ENCODE assay signal across 15 cellular contexts in the genomic region with DNA sequence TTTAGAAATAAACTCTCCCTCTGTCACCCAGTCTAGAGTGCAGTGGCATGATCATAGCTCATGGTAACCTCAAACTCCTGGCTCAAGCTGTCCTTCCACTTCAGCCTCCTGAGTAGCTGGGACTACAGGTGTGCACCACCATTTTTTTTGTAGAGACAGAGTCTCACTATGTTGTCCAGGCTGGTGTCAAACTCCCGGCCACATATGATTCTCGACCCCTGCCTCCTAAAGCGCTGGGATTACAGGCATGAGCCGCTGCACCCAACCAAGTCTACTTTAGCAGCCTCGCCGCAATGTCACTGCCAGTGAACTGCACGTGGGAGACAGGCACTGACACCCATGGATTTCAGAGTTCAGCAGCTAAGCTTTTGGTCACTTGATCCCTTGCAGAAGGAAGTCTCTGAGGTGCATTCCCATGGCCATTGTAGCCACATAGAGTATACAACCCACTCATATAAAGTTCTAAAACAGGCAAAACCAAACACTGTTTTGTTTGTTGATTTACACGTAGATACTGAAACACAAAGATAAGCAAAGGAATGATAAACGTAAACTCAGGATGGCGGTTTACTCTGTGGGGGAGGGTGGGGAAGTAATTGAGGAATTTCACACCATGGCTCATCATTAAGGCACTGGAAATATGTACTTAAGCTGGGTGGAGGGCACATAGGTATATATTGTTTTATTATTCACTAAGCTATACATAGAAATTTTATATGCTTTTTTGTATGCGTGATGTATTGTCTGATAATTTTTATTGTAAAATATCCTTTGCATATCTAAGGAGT.
A peak's percentile ranks its signal among the peaks of the same experiment; 100 is the strongest.
DNase-seq lines count a peak whose midpoint lies in the region; ATAC-seq and TF ChIP-seq lines count a peak whose summit lies in the region.
"Had no signal": no experiment of that assay in that cellular context is flagged by ENCODE, and none has a peak within 500 bp of the region (broad histone marks: within the 10 kb centered on the region; RNA-seq: fewer than 3 reads in every experiment).

No MANE protein-coding gene starts in this region.

- no peak overlapping the region for H4K5ac ChIP-seq in mesendoderm (ENCODE audit: low read length)

- in situ Hi-C loops in transverse colon (cut with MboI; ENCODE audit: low pct_ligation_motif_present in 1 of 4, low pct_unique_long_range_greater_than_20kb in 1 of 4, low sequenced_read_pairs in 3 of 4): loop anchor here in 2 of 4 donors (25.0 kb wide), 1 partner anchor 443 kb away; no protein-coding TSS in a partner anchor

- no peak overlapping the region for H3K4me3 Mint-ChIP-seq in WTC11
- H3K4me3 Mint-ChIP-seq: B cell; CD8-positive, alpha-beta T cell; H9 had no signal

- H3K4me1 ChIP-seq in mesendoderm (ENCODE audit: control insufficient read depth, low read depth, low read length) (peaks cover 4% of the 10 kb centered on the region), transverse colon (peaks cover 0 to 5% (median 2%) of the 10 kb centered on the region in 4 donors)
- H3K4me1 ChIP-seq: BLaER1 treated with 17β-estradiol and CSF1 and Interleukin-3, amounts not matched to agents 10 nM and 100 nM had no signal

- no peaks in the 10 kb centered on the region for H3K27me3 Mint-ChIP-seq in WTC11 (ENCODE audit: low read depth)

- no peak overlapping the region for H3K23ac ChIP-seq in mesendoderm (ENCODE audit: low read length)

- H2BK5ac ChIP-seq in mesendoderm (ENCODE audit: low read length): peak overlapping the region; percentile 39

- no peak for TF ChIP-seq EP300 in transverse colon (IDR thresholded peaks at IDR 0.05; ENCODE audit: low read depth)

- H3K18ac ChIP-seq in mesendoderm (ENCODE audit: low read length): no peak overlapping the region

- no peak overlapping the region for H3K4ac ChIP-seq in mesendoderm (ENCODE audit: low read depth, low read length)

- H3K56ac ChIP-seq in mesendoderm (ENCODE audit: low read length): no peak overlapping the region

- H3K27me3 ChIP-seq in mesendoderm (ENCODE audit: insufficient read depth, low read length, poor library complexity) (no peaks in the 10 kb centered on the region), transverse colon (no peaks in the 10 kb centered on the region)
- H3K27me3 ChIP-seq: BLaER1 treated with 17β-estradiol and CSF1 and Interleukin-3, amounts not matched to agents 10 nM and 100 nM had no signal

- H3K36me3 Mint-ChIP-seq in WTC11: no peaks in the 10 kb centered on the region
- H3K36me3 Mint-ChIP-seq: CD8-positive, alpha-beta T cell had no signal

- DNase-seq in LNCaP clone FGC (ENCODE audit: low read depth) (peak; percentile 70), WTC11 (ENCODE audit: low spot score) (no peak), mesendoderm (peak; percentile 61), transverse colon (peak; percentile 16), Kasumi-1 (lab: John Stamatoyannopoulos, UW) (no peak)
- no peak for DNase-seq in activated CD4-positive, alpha-beta T cell treated with anti-CD3 and anti-CD28 coated beads, Interleukin-2, amount 50 U/mL, for 4 hours
- DNase-seq: Calu3; CD8-positive, alpha-beta T cell; DMS79 treated with DMSO at 0.1 percent for 48 hours; GOT3; H9 had no signal

- CTCF ChIA-PET in WTC11 (lab: Charles Lee): interaction anchor here (0.5 to 1.4 kb wide), 5 partner anchors 118 to 520 kb away, joined by 3 to 7 read pairs (median 4); no protein-coding TSS in a partner anchor

- no peak overlapping the region for H2BK120ac ChIP-seq in mesendoderm (ENCODE audit: low read depth, low read length)

- no peak overlapping the region for H3K4me2 ChIP-seq in mesendoderm (ENCODE audit: low read length)
- H3K4me2 ChIP-seq: BLaER1 treated with 17β-estradiol and CSF1 and Interleukin-3, amounts not matched to agents 10 nM and 100 nM had no signal

- no CpG with 5 or more reads among the region's 11 CpGs for WGBS in mesendoderm (ENCODE audit: extremely low coverage, insufficient coverage, low lambda C conversion rate)
- WGBS in transverse colon (ENCODE audit: low coverage in 1 of 2), 2 donors: 59 to 76% methylated on average over 6 to 11 of the region's 11 CpGs

- H3K4me3 ChIP-seq in LNCaP clone FGC (ENCODE audit: low read depth, low read length): no peak overlapping the region
- H3K4me3 ChIP-seq in mesendoderm (ENCODE audit: low read length): no peak overlapping the region
- H3K4me3 ChIP-seq in transverse colon: no peak overlapping the region
- H3K4me3 ChIP-seq: BLaER1 treated with 17β-estradiol and CSF1 and Interleukin-3, amounts not matched to agents 10 nM and 100 nM; GM12878 had no signal

- intact Hi-C loops in transverse colon (cut with DNase I; ENCODE audit: low total_unique reads): no loop called here

- H3K9ac ChIP-seq in mesendoderm (ENCODE audit: low read length): no peak overlapping the region
- H3K9ac ChIP-seq: BLaER1 treated with 17β-estradiol and CSF1 and Interleukin-3, amounts not matched to agents 10 nM and 100 nM had no signal

- H3K79me2 ChIP-seq in mesendoderm (ENCODE audit: control insufficient read depth, insufficient read depth, low read length): no peaks in the 10 kb centered on the region

- no peak for ATAC-seq in WTC11
- ATAC-seq in HG02678 (IDR thresholded peaks at IDR 0.05; ENCODE audit: unreplicated experiment): no peak
- ATAC-seq: CD8-positive, alpha-beta T cell; GM12878 had no signal

- H3K27ac ChIP-seq in mesendoderm (ENCODE audit: low read depth, low read length) (no peak overlapping the region), transverse colon (no peak overlapping the region)
- H3K27ac ChIP-seq: BLaER1 treated with 17β-estradiol and CSF1 and Interleukin-3, amounts not matched to agents 10 nM and 100 nM had no signal

- no peak overlapping the region for H4K8ac ChIP-seq in mesendoderm (ENCODE audit: low read depth, low read length)

- POLR2A ChIA-PET in WTC11 (lab: Charles Lee): no interaction called here

- no peak overlapping the region for H3K27ac Mint-ChIP-seq in WTC11
- H3K27ac Mint-ChIP-seq: B cell; CD8-positive, alpha-beta T cell; H9 had no signal

- no peaks in the 10 kb centered on the region for H3K79me1 ChIP-seq in mesendoderm (ENCODE audit: low read length)

- no peaks in the 10 kb centered on the region for H3K4me1 Mint-ChIP-seq in WTC11
- H3K4me1 Mint-ChIP-seq: B cell, H9 had no signal

- no peak for TF ChIP-seq POLR2A in transverse colon (IDR thresholded peaks at IDR 0.05)

- H3K9me3 Mint-ChIP-seq in WTC11: no peaks in the 10 kb centered on the region
- H3K9me3 Mint-ChIP-seq: CD8-positive, alpha-beta T cell; H9 had no signal

- H3K9me3 ChIP-seq in transverse colon: no peaks in the 10 kb centered on the region
- H3K9me3 ChIP-seq: BLaER1 treated with 17β-estradiol and CSF1 and Interleukin-3, amounts not matched to agents 10 nM and 100 nM had no signal

- TF ChIP-seq CTCF in LNCaP clone FGC (IDR thresholded peaks at IDR 0.05; ENCODE audit: control insufficient read depth, extremely low read depth, insufficient read depth) (no peak), WTC11 (IDR thresholded peaks at IDR 0.05) (no peak), transverse colon (IDR thresholded peaks at IDR 0.05) (no peak)

- H3K36me3 ChIP-seq in mesendoderm (ENCODE audit: control insufficient read depth, insufficient read depth, low read length): no peaks in the 10 kb centered on the region
- H3K36me3 ChIP-seq in transverse colon: no peaks in the 10 kb centered on the region
- H3K36me3 ChIP-seq: BLaER1 treated with 17β-estradiol and CSF1 and Interleukin-3, amounts not matched to agents 10 nM and 100 nM had no signal

- H2AK5ac ChIP-seq in mesendoderm (ENCODE audit: low read length): no peak overlapping the region

- no peak overlapping the region for H2BK15ac ChIP-seq in mesendoderm (replicated peaks; ENCODE audit: low read depth)

TF ChIP-seq in WTC11, 78 proteins besides CTCF, POLR2A, EP300 and RAD21:
- TF ChIP-seq ZNF121 (CRISPR knock-in tag; IDR thresholded peaks at IDR 0.05): 0 out of 2 replicates have a peak, but pooled peaks have one; percentile 37
- TF ChIP-seq ZNF317 (CRISPR knock-in tag; IDR thresholded peaks at IDR 0.05; ENCODE audit: borderline replicate concordance, low read depth): no peak

Comparison
In these comparisons a context has a peak if more than half of its experiments do, and no peak if none do; other contexts are left out.
1. DNase-seq: peak in LNCaP clone FGC (single experiment), mesendoderm (single experiment) and transverse colon (single experiment); none in WTC11 (single experiment), Kasumi-1 (0 of 2) and activated CD4-positive, alpha-beta T cell treated with anti-CD3 and anti-CD28 coated beads, Interleukin-2, amount 50 U/mL, for 4 hours (0 of 2).